6 cellular contexts compared by ENCODE assay signal in the genomic region with DNA sequence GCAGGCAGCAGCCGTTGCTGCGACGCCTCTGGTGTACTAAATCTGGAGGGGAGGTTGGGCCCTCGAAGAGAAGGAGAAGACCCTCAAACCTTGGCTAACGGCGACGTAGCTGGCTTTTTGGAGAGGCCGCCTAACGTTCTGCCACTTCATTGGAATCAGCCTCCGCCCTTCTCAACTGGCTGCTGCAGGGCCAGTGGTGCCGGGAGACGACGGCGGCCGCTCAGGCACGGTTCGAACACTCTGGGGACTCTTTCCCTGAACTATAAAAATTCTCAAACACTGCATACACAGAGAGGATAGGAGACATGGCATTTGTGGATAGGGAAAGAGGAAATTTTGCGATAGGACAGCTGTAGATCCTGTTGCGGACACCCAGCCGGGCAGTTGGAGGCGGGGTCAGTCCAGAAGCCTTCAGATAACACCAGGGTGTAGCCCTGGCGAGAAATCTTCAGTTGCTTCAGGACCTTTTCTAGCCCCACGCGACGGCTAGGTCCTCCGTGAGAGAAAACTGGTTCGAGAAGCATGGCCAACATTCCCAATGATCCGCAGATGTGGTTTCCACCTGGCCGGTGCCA.
DNase-seq lines count a peak whose midpoint lies in the region; ATAC-seq and TF ChIP-seq lines count a peak whose summit lies in the region.
"Not testable (repeated sequence)": the region's sequence is repeated elsewhere in the genome, so short reads cannot be mapped to it uniquely, and the experiment has no call there.

No MANE protein-coding gene starts in this region.

- 96 to 97% methylated on average over 5 to 29 of the region's 29 CpGs for WGBS in endodermal cell (ENCODE audit: insufficient coverage in 1 of 2, insufficient read length in 1 of 2), 2 experiments
- 96% methylated on average over 29 of the region's 29 CpGs for WGBS in right cardiac atrium

- not testable (repeated sequence) for H2AFZ ChIP-seq in GM23338

- H3K9ac ChIP-seq in endodermal cell (ENCODE audit: extremely low read depth, low read length, poor library complexity, severe bottlenecking): not testable (repeated sequence)

- in situ Hi-C loops in SK-MEL-5 (cut with HindIII; ENCODE audit: low pct_unique_long_range_greater_than_20kb, low sequenced_read_pairs): not testable (repeated sequence)

- not testable (repeated sequence) for H3K4me3 Mint-ChIP-seq in GM23338, WTC11, endodermal cell

- not testable (repeated sequence) for H3F3A ChIP-seq in GM23338 (replicated peaks; ENCODE audit: low read depth)

- H3K27ac ChIP-seq in GM23338 (ENCODE audit: low read depth); endodermal cell (ENCODE audit: low read depth, low read length); right cardiac atrium (ENCODE audit: low read length): not testable (repeated sequence)

- not testable (repeated sequence) for H3K27me3 Mint-ChIP-seq in GM23338 (ENCODE audit: insufficient read depth, low read depth, poor library complexity); WTC11 (ENCODE audit: low read depth); endodermal cell (ENCODE audit: insufficient read depth)

- not testable (repeated sequence) for H3K9me2 ChIP-seq in GM23338 (ENCODE audit: insufficient read depth)

- not testable (repeated sequence) for H3K4me3 ChIP-seq in GM23338; endodermal cell (ENCODE audit: low read length); right cardiac atrium (ENCODE audit: low read length)

- not testable (repeated sequence) for H3K4me1 Mint-ChIP-seq in GM23338, WTC11, endodermal cell

- ATAC-seq in GM23338 (peak; percentile 42), WTC11 (peak; percentile 20; the same call in 1 of the 2 replicates), right cardiac atrium (peak in 1 of 2 donors; percentile 35)

- not testable (repeated sequence) for H3K4me1 ChIP-seq in GM23338 (ENCODE audit: insufficient read depth); endodermal cell (ENCODE audit: control insufficient read depth, insufficient read depth, low read length); right cardiac atrium (ENCODE audit: control insufficient read depth, insufficient read depth, low read length)

- H3K27ac Mint-ChIP-seq in GM23338, WTC11, endodermal cell: not testable (repeated sequence)

- intact Hi-C loops in right cardiac atrium (cut with DNase I): not testable (repeated sequence)

- peaks cover 32% of the 10 kb centered on the region for H3K9me3 Mint-ChIP-seq in GM23338
- peaks cover 24% of the 10 kb centered on the region for H3K9me3 Mint-ChIP-seq in WTC11
- peaks cover 52% of the 10 kb centered on the region for H3K9me3 Mint-ChIP-seq in endodermal cell

- CTCF ChIA-PET in WTC11 (lab: Charles Lee): interaction anchor here (0.9 to 2.1 kb wide), 5 partner anchors 16 to 124 kb away, joined by 4 to 20 read pairs (median 11); a partner anchor contains a TSS

- peaks cover 28% of the 10 kb centered on the region for H3K9me3 ChIP-seq in endodermal cell (ENCODE audit: control insufficient read depth, low read length)
- H3K9me3 ChIP-seq in right cardiac atrium (ENCODE audit: control insufficient read depth, low read length): not testable (repeated sequence)

- peaks cover 21% of the 10 kb centered on the region; the same call in 1 of the 2 replicates for H3K79me2 ChIP-seq in GM23338 (replicated peaks; ENCODE audit: insufficient read depth)

- DNase-seq in GM23338 (ENCODE audit: low spot score) (peak; percentile 25), NCI-H2227 (lab: John Stamatoyannopoulos, UW; ENCODE audit: unreplicated experiment) (peak; percentile 6), SK-MEL-5 (ENCODE audit: low read depth, low spot score) (peak; percentile 35), WTC11 (ENCODE audit: low spot score) (peak; percentile 18), endodermal cell (peak; percentile 52), right cardiac atrium (peak; percentile 31 to 65 (median 46))

- not testable (repeated sequence) for TF ChIP-seq CTCF in GM23338 (conservative IDR thresholded peaks at IDR 0.05; ENCODE audit: low read depth in 2 of 2); WTC11 (IDR thresholded peaks at IDR 0.05); endodermal cell (conservative IDR thresholded peaks at IDR 0.05)

- not testable (repeated sequence) for H3K27me3 ChIP-seq in GM23338 (ENCODE audit: insufficient read depth); endodermal cell (ENCODE audit: control insufficient read depth, insufficient read depth, low read length, poor library complexity, severe bottlenecking); right cardiac atrium (ENCODE audit: control insufficient read depth, insufficient read depth)

- POLR2A ChIA-PET in WTC11 (lab: Charles Lee): not testable (repeated sequence)

- H3K4me2 ChIP-seq in GM23338: not testable (repeated sequence)

- H3K36me3 ChIP-seq in GM23338 (ENCODE audit: insufficient read depth): not testable (repeated sequence)
- H3K36me3 ChIP-seq in endodermal cell (ENCODE audit: control insufficient read depth, insufficient read depth, low read length): peaks cover 14% of the 10 kb centered on the region

- H4K20me1 ChIP-seq in GM23338 (replicated peaks; ENCODE audit: insufficient read depth): not testable (repeated sequence)

- H3K36me3 Mint-ChIP-seq in GM23338 (ENCODE audit: low read depth) (peaks cover 20% of the 10 kb centered on the region; the same call in 2 of the 3 replicates), WTC11 (peaks cover 25% of the 10 kb centered on the region), endodermal cell (ENCODE audit: low read depth) (peaks cover 45% of the 10 kb centered on the region)
